8 cellular contexts compared by ENCODE assay signal in genomic region chrX:16856076-16856404, GRCh38. TPM values are rescaled to one million over a fixed set of nuclear protein-coding genes. Genes with fewer than 3 reads are reported as not detected.
DNase-seq lines count a peak whose midpoint lies in the region; ATAC-seq, FAIRE-seq and TF ChIP-seq lines count a peak whose summit lies in the region.
"Not testable (repeated sequence)": the region's sequence is repeated elsewhere in the genome, so short reads cannot be mapped to it uniquely, and the experiment has no call there.

No MANE protein-coding gene starts in this region.

- not testable (repeated sequence) for BruUV-seq in IMR-90 (replicated peaks; lab: Mats Ljungman, UMichigan); GM12878 (replicated peaks; lab: Mats Ljungman, UMichigan)

- TF ChIP-seq POLR2A in GM12891 (IDR thresholded peaks at IDR 0.05; ENCODE audit: low read depth, low read length); IMR-90 (IDR thresholded peaks at IDR 0.05; ENCODE audit: low read depth, low read length); GM12878 (IDR thresholded peaks at IDR 0.05; ENCODE audit: low read depth, low read length): not testable (repeated sequence)

- peaks cover 30% of the 10 kb centered on the region for H3K36me3 ChIP-seq in IMR-90 (ENCODE audit: control insufficient read depth, insufficient read depth, low read length)
- H3K36me3 ChIP-seq in GM12878 (ENCODE audit: control insufficient read depth in 2 of 2, insufficient read depth in 2 of 2, low read length in 1 of 2): not testable (repeated sequence)

- not testable (repeated sequence) for H3K27ac ChIP-seq in H9 (ENCODE audit: insufficient read length, low read depth, low read length); IMR-90 (ENCODE audit: insufficient read depth, low read length); GM12878 (ENCODE audit: control insufficient read depth, insufficient read depth)

- ATAC-seq in IMR-90 (ENCODE audit: low read depth) (0 out of 2 replicates have a peak, but pooled peaks have one; percentile 27), GM12878 (peak; percentile 61)
- peak; percentile 80 for ATAC-seq in activated CD8-positive, alpha-beta memory T cell treated with anti-CD3 and anti-CD28 coated beads, Interleukin-2, amount 10 ng/mL, durations not matched to agents 7 days and 5 days
- ATAC-seq in stimulated activated naive CD8-positive, alpha-beta T cell treated with anti-CD3 and anti-CD28 coated beads, Interleukin-15, amount 100 ng/mL, for 72 hours: peak; percentile 85

- not testable (repeated sequence) for H3K14ac ChIP-seq in H9 (ENCODE audit: insufficient read depth, low read length); IMR-90 (replicated peaks; ENCODE audit: low read depth, low read length)

- dilution Hi-C loops in IMR-90 (cut with HindIII; ENCODE audit: low sequenced_read_pairs, unreplicated experiment): not testable (repeated sequence)

- H3K4me2 ChIP-seq in H9 (ENCODE audit: insufficient read depth, insufficient read length, low read length); IMR-90 (ENCODE audit: low read depth, low read length); GM12878 (ENCODE audit: control insufficient read depth, insufficient read depth): not testable (repeated sequence)

- not testable (repeated sequence) for H2BK12ac ChIP-seq in H9 (ENCODE audit: insufficient read length, low read depth, low read length)

- not testable (repeated sequence) for H3T11ph ChIP-seq in H9 (ENCODE audit: low read length)

- H3K79me2 ChIP-seq in H9 (ENCODE audit: insufficient read depth, low read length): peaks cover 13% of the 10 kb centered on the region; the same call in 1 of the 2 replicates
- H3K79me2 ChIP-seq in GM12878 (ENCODE audit: control insufficient read depth, insufficient read depth, low read length): not testable (repeated sequence)

- H3K27ac Mint-ChIP-seq in H9: peak overlapping the region in 2 of 3 experiments; percentile 71 to 76; a peak in 1 of 7 replicates
- peak overlapping the region; percentile 52 for H3K27ac Mint-ChIP-seq in activated CD8-positive, alpha-beta memory T cell treated with anti-CD3 and anti-CD28 coated beads, Interleukin-2, amount 10 ng/mL, durations not matched to agents 7 days and 5 days
- peak overlapping the region; percentile 42 to 72 for H3K27ac Mint-ChIP-seq in stimulated activated naive CD8-positive, alpha-beta T cell treated with anti-CD3 and anti-CD28 coated beads, Interleukin-15, amount 100 ng/mL, for 72 hours

- in situ Hi-C loops in IMR-90 (cut with MboI; ENCODE audit: low sequenced_read_pairs); GM12878 (cut with MboI): not testable (repeated sequence)

- not testable (repeated sequence) for TF ChIP-seq RAD21 in IMR-90 (IDR thresholded peaks at IDR 0.05; ENCODE audit: low read length); GM12878 (IDR thresholded peaks at IDR 0.05; ENCODE audit: insufficient read depth, low read depth, low read length)

- not testable (repeated sequence) for H3K4me3 ChIP-seq in IMR-90 (ENCODE audit: insufficient read depth, low read depth, low read length); GM12878

- not testable (repeated sequence) for H3K56ac ChIP-seq in H9 (ENCODE audit: insufficient read length, low read depth, low read length); IMR-90 (ENCODE audit: extremely low read depth, insufficient read depth, low read length)

- not testable (repeated sequence) for H3K18ac ChIP-seq in H9 (ENCODE audit: insufficient read length, low read depth, low read length); IMR-90 (ENCODE audit: low read depth, low read length)

- not testable (repeated sequence) for H3K23ac ChIP-seq in H9 (ENCODE audit: insufficient read length, low read depth, low read length); IMR-90 (ENCODE audit: low read depth, low read length)

- FAIRE-seq in GM12891 (lab: Jason Lieb, UNC): peak; percentile 64
- not testable (repeated sequence) for FAIRE-seq in GM12878 (lab: Jason Lieb, UNC)

- not testable (repeated sequence) for H3K27me3 ChIP-seq in H9 (ENCODE audit: insufficient read depth, low read length); IMR-90 (ENCODE audit: control insufficient read depth, insufficient read depth, low read length); GM12878 (replicated peaks in 1 of 2; ENCODE audit: control insufficient read depth in 2 of 2, insufficient read depth in 2 of 2, low read length in 1 of 2)

- H3K27me3 Mint-ChIP-seq in H9 (ENCODE audit: low read depth); activated CD8-positive, alpha-beta memory T cell treated with anti-CD3 and anti-CD28 coated beads, Interleukin-2, amount 10 ng/mL, durations not matched to agents 7 days and 5 days; stimulated activated naive CD8-positive, alpha-beta T cell treated with anti-CD3 and anti-CD28 coated beads, Interleukin-15, amount 100 ng/mL, for 72 hours: not testable (repeated sequence)

- POLR2A ChIA-PET in IMR-90 (lab: Charles Lee; ENCODE audit: unreplicated experiment): not testable (repeated sequence)
- POLR2A ChIA-PET in GM12878 (lab: Charles Lee): interaction anchor here (0.6 to 1.5 kb wide), 3 partner anchors 11 to 48 kb away, joined by 4 to 6 read pairs (median 4); no protein-coding TSS in a partner anchor

- DNase-seq in GM12891 (ENCODE audit: insufficient read length, low spot score); H9; GM12878 (ENCODE audit: low read depth, low spot score): not testable (repeated sequence)
- DNase-seq in IMR-90 (peak; percentile 72), RPMI7951 (ENCODE audit: low read depth) (peak; percentile 79), kidney tubule cell (ENCODE audit: low spot score) (peak; percentile 84)
- DNase-seq in activated CD8-positive, alpha-beta memory T cell treated with anti-CD3 and anti-CD28 coated beads, Interleukin-2, amount 10 ng/mL, durations not matched to agents 7 days and 5 days: peak; percentile 47
- DNase-seq in stimulated activated naive CD8-positive, alpha-beta T cell treated with anti-CD3 and anti-CD28 coated beads, Interleukin-15, amount 100 ng/mL, for 72 hours: peak in 1 of 2 donors; percentile 45

- not testable (repeated sequence) for H2AFZ ChIP-seq in H9 (ENCODE audit: low read length); IMR-90 (replicated peaks; ENCODE audit: low read length, poor library complexity); GM12878 (ENCODE audit: control insufficient read depth, low read depth, low read length)

- TF ChIP-seq EP300 in GM12878 (IDR thresholded peaks at IDR 0.05; ENCODE audit: borderline replicate concordance in 1 of 2, control insufficient read depth in 1 of 2, low read depth in 2 of 2, low read length in 2 of 2): not testable (repeated sequence)

- H3K9me3 Mint-ChIP-seq in H9; activated CD8-positive, alpha-beta memory T cell treated with anti-CD3 and anti-CD28 coated beads, Interleukin-2, amount 10 ng/mL, durations not matched to agents 7 days and 5 days (ENCODE audit: low read depth); stimulated activated naive CD8-positive, alpha-beta T cell treated with anti-CD3 and anti-CD28 coated beads, Interleukin-15, amount 100 ng/mL, for 72 hours: not testable (repeated sequence)

- H3K4me3 Mint-ChIP-seq in H9; activated CD8-positive, alpha-beta memory T cell treated with anti-CD3 and anti-CD28 coated beads, Interleukin-2, amount 10 ng/mL, durations not matched to agents 7 days and 5 days: not testable (repeated sequence)
- peak overlapping the region; percentile 15 to 26 for H3K4me3 Mint-ChIP-seq in stimulated activated naive CD8-positive, alpha-beta T cell treated with anti-CD3 and anti-CD28 coated beads, Interleukin-15, amount 100 ng/mL, for 72 hours

- not testable (repeated sequence) for H3K4ac ChIP-seq in H9 (ENCODE audit: low read depth, low read length); IMR-90 (ENCODE audit: low read depth, low read length)

- CTCF ChIA-PET in IMR-90 (lab: Yijun Ruan, JAX) (interaction anchor here (0.6 kb wide), 1 partner anchor 17 kb away, joined by 3 read pairs; no protein-coding TSS in a partner anchor), GM12878 (lab: Yijun Ruan, JAX) (interaction anchor here (0.7 to 1.5 kb wide), 4 partner anchors 26 to 190 kb away, joined by 3 to 4 read pairs (median 4); no protein-coding TSS in a partner anchor)
- CTCF ChIA-PET in activated CD8-positive, alpha-beta memory T cell treated with anti-CD3 and anti-CD28 coated beads, Interleukin-2, amount 10 ng/mL, durations not matched to agents 7 days and 5 days (lab: Charles Lee): interaction anchor here (1.3 kb wide), 1 partner anchor 30 kb away, joined by 3 read pairs; no protein-coding TSS in a partner anchor

- H2BK120ac ChIP-seq in H9 (ENCODE audit: low read depth, low read length, poor library complexity, severe bottlenecking); IMR-90 (ENCODE audit: low read depth, low read length): not testable (repeated sequence)

- SMC1A ChIA-PET in GM12878 (lab: Charles Lee; ENCODE audit: uncharacterized antibody, unreplicated experiment): interaction anchor here (1.0 to 2.2 kb wide), 6 partner anchors 8 to 190 kb away, joined by 3 to 8 read pairs (median 4); no protein-coding TSS in a partner anchor

- H3K9me3 ChIP-seq in H9 (ENCODE audit: control insufficient read depth, low read depth, low read length); IMR-90 (ENCODE audit: control insufficient read depth, insufficient read depth, low read length); GM12878 (replicated peaks; ENCODE audit: control insufficient read depth, insufficient read depth, low read length): not testable (repeated sequence)

- H4K5ac ChIP-seq in H9 (ENCODE audit: insufficient read length, low read depth, low read length); IMR-90 (ENCODE audit: low read depth, low read length): not testable (repeated sequence)

- no CpG with 5 or more reads among the region's 2 CpGs for WGBS in H9 (ENCODE audit: extremely low coverage, insufficient read length, low lambda C conversion rate)
- 67% methylated on average over 1 of the region's 2 CpGs; no CpG with 5 or more reads in 1 of the 2 experiments for WGBS in IMR-90 (ENCODE audit: extremely low coverage in 2 of 2, insufficient read length in 1 of 2), 2 experiments
- WGBS in GM12878 (ENCODE audit: insufficient coverage, insufficient replicate concordance, low lambda C conversion rate, missing lambda C conversion rate): 19% methylated on average over 2 of the region's 2 CpGs

- H3K4me1 Mint-ChIP-seq in H9: not testable (repeated sequence)
- peaks cover 47% of the 10 kb centered on the region for H3K4me1 Mint-ChIP-seq in activated CD8-positive, alpha-beta memory T cell treated with anti-CD3 and anti-CD28 coated beads, Interleukin-2, amount 10 ng/mL, durations not matched to agents 7 days and 5 days
- H3K4me1 Mint-ChIP-seq in stimulated activated naive CD8-positive, alpha-beta T cell treated with anti-CD3 and anti-CD28 coated beads, Interleukin-15, amount 100 ng/mL, for 72 hours: peaks cover 61% of the 10 kb centered on the region

- H3K36me3 Mint-ChIP-seq in H9 (ENCODE audit: insufficient read depth in 1 of 3, low read depth in 3 of 3): peaks cover 73 to 95% (median 91%) of the 10 kb centered on the region in 3 experiments
- peaks cover 59% of the 10 kb centered on the region for H3K36me3 Mint-ChIP-seq in activated CD8-positive, alpha-beta memory T cell treated with anti-CD3 and anti-CD28 coated beads, Interleukin-2, amount 10 ng/mL, durations not matched to agents 7 days and 5 days

- not testable (repeated sequence) for H4K91ac ChIP-seq in H9 (ENCODE audit: insufficient read length, low read depth, low read length); IMR-90 (ENCODE audit: insufficient read depth, low read depth, low read length)

- not testable (repeated sequence) for H3K23me2 ChIP-seq in H9 (ENCODE audit: insufficient read length, low read depth, low read length, poor library complexity, severe bottlenecking)

- intact Hi-C loops in IMR-90 (cut with micrococcal nuclease); GM12878 (cut with micrococcal nuclease; ENCODE audit: unreplicated experiment): not testable (repeated sequence)

- not testable (repeated sequence) for H2BK15ac ChIP-seq in H9 (ENCODE audit: low read depth, low read length); IMR-90 (ENCODE audit: low read depth, low read length)

- not testable (repeated sequence) for H3K9ac ChIP-seq in H9 (ENCODE audit: extremely low read depth, insufficient read length, low read length); IMR-90 (ENCODE audit: low read depth, low read length); GM12878 (ENCODE audit: control insufficient read depth, insufficient read depth, low read length)

- not testable (repeated sequence) for H3K79me1 ChIP-seq in H9 (ENCODE audit: insufficient read depth, low read depth, low read length, poor library complexity, severe bottlenecking)
- H3K79me1 ChIP-seq in IMR-90 (ENCODE audit: low read depth in 1 of 2, low read length in 2 of 2): peaks cover 9 to 23% of the 10 kb centered on the region in 2 experiments; a peak in 2 of 4 replicates

- RAD21 ChIA-PET in GM12878 (lab: Charles Lee; ENCODE audit: unreplicated experiment): interaction anchor here (1.2 kb wide), 1 partner anchor 27 kb away, joined by 4 read pairs; no protein-coding TSS in a partner anchor

- H4K20me1 ChIP-seq in H9 (ENCODE audit: control insufficient read depth, insufficient read depth, insufficient read length); GM12878 (ENCODE audit: control insufficient read depth, insufficient read depth): not testable (repeated sequence)
- peaks cover 11% of the 10 kb centered on the region; the same call in 1 of the 2 replicates for H4K20me1 ChIP-seq in IMR-90 (ENCODE audit: insufficient read depth, low read length)

- not testable (repeated sequence) for H2AK5ac ChIP-seq in H9 (ENCODE audit: insufficient read length, low read length); IMR-90 (ENCODE audit: low read depth, low read length)

- not testable (repeated sequence) for H3K4me1 ChIP-seq in H9 (ENCODE audit: insufficient read depth, low read length); IMR-90 (ENCODE audit: control insufficient read depth, insufficient read depth, low read length); GM12878 (ENCODE audit: control insufficient read depth, insufficient read depth, low read length)

- not testable (repeated sequence) for H2BK20ac ChIP-seq in H9 (ENCODE audit: low read depth, low read length, poor library complexity, severe bottlenecking); IMR-90 (ENCODE audit: low read depth, low read length)

- not testable (repeated sequence) for H2AK9ac ChIP-seq in IMR-90 (replicated peaks; ENCODE audit: low read depth, low read length, poor library complexity)

- H3K9me1 ChIP-seq in IMR-90 (ENCODE audit: insufficient read depth, low read length): not testable (repeated sequence)

- TF ChIP-seq CTCF in H9 (conservative IDR thresholded peaks at IDR 0.05); IMR-90 (conservative IDR thresholded peaks at IDR 0.05; ENCODE audit: low read depth, low read length); GM12878 (IDR thresholded peaks at IDR 0.05 in 2 of 3, conservative IDR thresholded peaks at IDR 0.05 in 1 of 3; ENCODE audit: control insufficient read depth in 2 of 3, extremely low read depth in 1 of 3, insufficient read depth in 1 of 3, low read depth in 3 of 3, low read length in 3 of 3): not testable (repeated sequence)

- H4K8ac ChIP-seq in H9 (replicated peaks; ENCODE audit: insufficient read length, low read depth, low read length); IMR-90 (ENCODE audit: low read depth in 2 of 2, low read length in 2 of 2): not testable (repeated sequence)

- H2BK5ac ChIP-seq in H9 (ENCODE audit: insufficient read length, low read length): not testable (repeated sequence)
- peak overlapping the region; percentile 37 for H2BK5ac ChIP-seq in IMR-90 (ENCODE audit: low read depth, low read length, poor library complexity, severe bottlenecking)

RNA-seq across cellular contexts. Expression of gene RBBP7, which starts 14.1 kb away (rescaled TPM):
- polyA plus RNA-seq in GM12891 (2012; ENCODE audit: low read depth, missing spikeins): 128 TPM
- total RNA-seq in H9 (2021) (239 and 249 TPM in 2 replicates), IMR-90 (2012; rRNA removed) (132 and 147 TPM in 2 replicates), GM12878 (2014; rRNA removed) (185 and 195 TPM in 2 replicates), GM12878 (2014; rRNA removed; fragmentation: Illumina TruSeq; extraction: Trizol) (220 and 226 TPM in 2 replicates), GM12878 (2021) (151 and 167 TPM in 2 replicates)
- polyA plus RNA-seq in IMR-90 (2012; rRNA removed) (116 and 149 TPM in 2 replicates), GM12878 (2011; rRNA removed) (274 and 374 TPM in 2 replicates), GM12878 (2014; fragmentation: Illumina TruSeq; extraction: Trizol) (203 and 272 TPM in 2 replicates), GM12878 (2014; fragmentation: Nextera tagmentation; extraction: Ambion mirVana) (100 to 1,000 TPM in 1 of 2 experiments, 10 to 100 TPM in 1; 95.3 to 155 TPM), GM12878 (2014; rRNA removed) (149 and 170 TPM in 2 replicates), GM12878 (2016; fragmentation: Nextera tagmentation; extraction: Ambion mirVana) (100 to 1,000 TPM; 244 to 277 TPM)
- polyA plus RNA-seq in IMR-90 (2012; cell fraction: cytosol; rRNA removed): 44.7 and 152 TPM in 2 replicates
- polyA plus RNA-seq in IMR-90 (2012; cell fraction: nucleus; rRNA removed; ENCODE audit: low replicate concordance): 23.9 and 112 TPM in 2 replicates
- total RNA-seq in RPMI7951 (2014; rRNA removed; shearing (Covaris generic)): 177 and 260 TPM in 2 replicates
- 100 to 1,000 TPM; 178 to 193 TPM for total RNA-seq in activated CD8-positive, alpha-beta memory T cell treated with anti-CD3 and anti-CD28 coated beads, Interleukin-2, amount 10 ng/mL, durations not matched to agents 7 days and 5 days
- total RNA-seq in GM12878 (2013; cell fraction: nucleolus; rRNA removed): 58.3 and 60.8 TPM in 2 replicates
- 94.1 TPM for polyA plus RNA-seq in GM12878 (2011; ENCODE audit: low read depth)
- 206 and 245 TPM in 2 replicates for polyA plus RNA-seq in GM12878 (2011; cell fraction: cytosol; rRNA removed)
- polyA plus RNA-seq in GM12878 (2011; cell fraction: nucleus; rRNA removed): 201 and 203 TPM in 2 replicates
- 111 and 128 TPM in 2 replicates for polyA plus RNA-seq in GM12878 (2012)
- polyA minus RNA-seq in GM12878 (2011; rRNA and poly(A)+ RNA removed): 191 and 251 TPM in 2 replicates
- polyA minus RNA-seq in GM12878 (2011; cell fraction: cytosol; rRNA and poly(A)+ RNA removed): 66.4 and 73.4 TPM in 2 replicates
- polyA minus RNA-seq in GM12878 (2011; cell fraction: nucleus; rRNA and poly(A)+ RNA removed): 31.8 and 55.2 TPM in 2 replicates

Comparison
In these comparisons a context has a peak if more than half of its experiments do, and no peak if none do; other contexts are left out.
1. ATAC-seq: peak in every context shown above with its lines; median percentile 85 in stimulated activated naive CD8-positive, alpha-beta T cell treated with anti-CD3 and anti-CD28 coated beads, Interleukin-15, amount 100 ng/mL, for 72 hours; 80 in activated CD8-positive, alpha-beta memory T cell treated with anti-CD3 and anti-CD28 coated beads, Interleukin-2, amount 10 ng/mL, durations not matched to agents 7 days and 5 days; 61 in GM12878; 27 in IMR-90.